8 cellular contexts compared by ENCODE assay signal in genomic region chr2:237966565-237967462, GRCh38.
DNase-seq lines count a peak whose midpoint lies in the region; TF ChIP-seq lines count a peak whose summit lies in the region.

Gene UBE2F, plus strand, starts transcription at chr2:237967014. Its CDS starts 6,094 bp downstream, at chr2:237973108.

- peaks cover 30% of the 10 kb centered on the region for H3K4me1 Mint-ChIP-seq in nephron
- H3K4me1 Mint-ChIP-seq in stimulated activated naive CD8-positive, alpha-beta T cell treated with anti-CD3 and anti-CD28 coated beads, Interleukin-15, Interleukin-2, amounts not matched to agents 100 ng/mL and 50 ng/mL, for 24 hours (ENCODE audit: low read depth), result peaks cover 44% of the 10 kb centered on the region

- peak within 1 kb of the TSS; percentile 64 for H3K4me3 ChIP-seq in LNCaP clone FGC (ENCODE audit: low read depth, low read length)
- peak within 1 kb of the TSS; percentile 76 for H3K4me3 ChIP-seq in fibroblast of pulmonary artery (replicated peaks; ENCODE audit: low read depth, low read length)

- CTCF ChIA-PET in RWPE1 (lab: Yijun Ruan, JAX), result no interaction called here

- H3K27ac Mint-ChIP-seq in nephron, result peak within 1 kb of the TSS in 2 of 3 experiments; percentile 59 to 89
- H3K27ac Mint-ChIP-seq in stimulated activated naive CD8-positive, alpha-beta T cell treated with anti-CD3 and anti-CD28 coated beads, Interleukin-15, Interleukin-2, amounts not matched to agents 100 ng/mL and 50 ng/mL, for 24 hours, result peak within 1 kb of the TSS; percentile 87

- POLR2A ChIA-PET in RWPE1 (lab: Yijun Ruan, JAX; ENCODE audit: low non-redundant PET), result no interaction called here

- no peaks in the 10 kb centered on the region for H3K27me3 Mint-ChIP-seq in nephron (ENCODE audit: low read depth)
- H3K27me3 Mint-ChIP-seq in stimulated activated naive CD8-positive, alpha-beta T cell treated with anti-CD3 and anti-CD28 coated beads, Interleukin-15, Interleukin-2, amounts not matched to agents 100 ng/mL and 50 ng/mL, for 24 hours, result no peaks in the 10 kb centered on the region

- peaks cover 3% of the 10 kb centered on the region for H3K9me3 Mint-ChIP-seq in nephron
- peaks cover 12% of the 10 kb centered on the region for H3K9me3 Mint-ChIP-seq in stimulated activated naive CD8-positive, alpha-beta T cell treated with anti-CD3 and anti-CD28 coated beads, Interleukin-15, Interleukin-2, amounts not matched to agents 100 ng/mL and 50 ng/mL, for 24 hours

- H3K4me3 Mint-ChIP-seq in nephron, result peak within 1 kb of the TSS; percentile 91 to 93 (median 93)
- peak within 1 kb of the TSS; percentile 96 for H3K4me3 Mint-ChIP-seq in stimulated activated naive CD8-positive, alpha-beta T cell treated with anti-CD3 and anti-CD28 coated beads, Interleukin-15, Interleukin-2, amounts not matched to agents 100 ng/mL and 50 ng/mL, for 24 hours

- DNase-seq in EH (ENCODE audit: low read depth) (peak; percentile 95), GOT3 (lab: John Stamatoyannopoulos, UW) (peak; percentile 91), LNCaP clone FGC (ENCODE audit: low read depth) (peak; percentile 77), RWPE1 (ENCODE audit: low spot score) (peak; percentile 97), fibroblast of pulmonary artery (ENCODE audit: low read depth) (peak; percentile 98)
- peak; percentile 97 for DNase-seq in activated T-helper 9 cell treated with anti-CD3 and anti-CD28 coated beads, Interleukin-2, amount 50 U/mL, for 16 hours (ENCODE audit: low read depth)

- TF ChIP-seq CTCF in LNCaP clone FGC (IDR thresholded peaks at IDR 0.05; ENCODE audit: control insufficient read depth, extremely low read depth, insufficient read depth) (no peak), RWPE1 (conservative IDR thresholded peaks at IDR 0.05; ENCODE audit: low read depth) (no peak), fibroblast of pulmonary artery (IDR thresholded peaks at IDR 0.05; ENCODE audit: low read length, missing control alignments) (no peak), nephron (IDR thresholded peaks at IDR 0.05; ENCODE audit: unreplicated experiment in 3 of 3) (no peak)

- H3K36me3 Mint-ChIP-seq in nephron (ENCODE audit: low read depth), result no peaks in the 10 kb centered on the region
- peaks cover 19% of the 10 kb centered on the region for H3K36me3 Mint-ChIP-seq in stimulated activated naive CD8-positive, alpha-beta T cell treated with anti-CD3 and anti-CD28 coated beads, Interleukin-15, Interleukin-2, amounts not matched to agents 100 ng/mL and 50 ng/mL, for 24 hours (ENCODE audit: low read depth)

- H3K27ac ChIP-seq in RWPE1, result peak within 1 kb of the TSS; percentile 84

Comparison
In these comparisons a context has a peak if more than half of its experiments do, and no peak if none do; other contexts are left out.
1. Peak in every context shown above with its lines: DNase-seq, H3K4me3 ChIP-seq and H3K27ac ChIP-seq.